9 cellular contexts compared by ENCODE assay signal in the genomic region with DNA sequence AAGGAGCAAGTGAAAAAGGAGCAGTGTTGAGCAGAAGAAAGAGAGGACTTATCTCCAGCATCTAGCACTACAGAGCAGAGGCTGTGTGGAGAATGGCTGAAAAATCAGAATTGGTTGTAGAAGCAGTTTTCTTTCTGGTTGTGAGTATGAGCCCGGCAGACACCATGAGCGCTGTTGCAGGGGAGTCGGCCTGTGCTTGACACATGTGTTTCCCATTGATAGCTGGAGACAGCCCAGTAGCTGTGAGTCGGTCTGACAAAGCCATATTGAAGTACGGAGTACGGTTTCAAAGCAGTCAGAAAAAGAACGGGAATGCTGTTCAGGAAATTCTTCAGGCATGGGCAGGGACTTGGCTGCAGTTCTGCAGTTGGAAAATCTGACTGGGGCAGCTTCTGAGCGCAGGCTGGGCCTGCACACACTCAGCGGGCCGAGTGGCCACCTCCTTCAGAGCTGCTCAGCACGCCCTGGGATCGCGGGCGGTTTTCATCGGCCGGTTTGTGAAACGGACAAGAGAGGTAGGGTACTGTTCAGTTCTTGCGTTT. TPM values are rescaled to one million over a fixed set of nuclear protein-coding genes. Genes with fewer than 3 reads are reported as not detected.
A peak's percentile ranks its signal among the peaks of the same experiment; 100 is the strongest.
DNase-seq lines count a peak whose midpoint lies in the region; ATAC-seq, FAIRE-seq and TF ChIP-seq lines count a peak whose summit lies in the region.
"Had no signal": no experiment of that assay in that cellular context is flagged by ENCODE, and none has a peak within 500 bp of the region (broad histone marks: within the 10 kb centered on the region; RNA-seq: fewer than 3 reads in every experiment).

SGCD (plus strand) TSS at position 447 of the 542 bp plus-strand sequence.

- no peak within 1 kb of the TSS for H2BK20ac ChIP-seq in H1 (ENCODE audit: low read length)

- H2BK120ac ChIP-seq in H1 (replicated peaks; ENCODE audit: low read depth, low read length) = no peak within 1 kb of the TSS

- no peak within 1 kb of the TSS for H3K56ac ChIP-seq in H1 (replicated peaks; ENCODE audit: insufficient read length, low read depth, low read length)

- POLR2A ChIA-PET in H1 (lab: Charles Lee; ENCODE audit: partially characterized antibody) = no interaction called here

- H2BK15ac ChIP-seq in H1 (ENCODE audit: low read length) = no peak within 1 kb of the TSS

- H4K5ac ChIP-seq in H1 (ENCODE audit: insufficient read length, low read depth, low read length) = no peak within 1 kb of the TSS

- H3K36me3 ChIP-seq in H1 (ENCODE audit: control insufficient read depth in 2 of 4, insufficient read depth in 4 of 4, low read length in 3 of 4) = no peaks in the 10 kb centered on the region
- H3K36me3 ChIP-seq in right lobe of liver = no peaks in the 10 kb centered on the region

- H4K91ac ChIP-seq in H1 (replicated peaks; ENCODE audit: insufficient read length, low read length) = no peak within 1 kb of the TSS

- DNase-seq in M059J (ENCODE audit: low read depth) (peak; percentile 12), H1 (ENCODE audit: low read depth in 1 of 2, low spot score in 2 of 2) (peak in 1 of 2 experiments; percentile 45), right lobe of liver (peak in 1 of 3 donors; percentile 51), superior temporal gyrus (ENCODE audit: extremely low spot score) (peak; percentile 80), HK-2 (ENCODE audit: unreplicated experiment) (no peak), NOMO-1 (lab: John Stamatoyannopoulos, UW; ENCODE audit: unreplicated experiment in 2 of 2) (no peak), SIG-M5 treated with dmso at 0.1 percent for 504 hours (lab: John Stamatoyannopoulos, UW; ENCODE audit: unreplicated experiment) (no peak)
- DNase-seq: foreskin keratinocyte had no signal

- no peak within 1 kb of the TSS for H3K4me2 ChIP-seq in H1 (ENCODE audit: insufficient read depth in 1 of 2, low read depth in 2 of 2, low read length in 2 of 2)

- TF ChIP-seq RAD21 in H1 (IDR thresholded peaks at IDR 0.05 in 1 of 2, conservative IDR thresholded peaks at IDR 0.05 in 1 of 2; ENCODE audit: low read depth in 2 of 2, low read length in 2 of 2) = no peak

- H3K9ac ChIP-seq in H1 (replicated peaks in 1 of 4; ENCODE audit: extremely low read depth in 1 of 4, low read depth in 3 of 4, low read length in 3 of 4) = no peak within 1 kb of the TSS; a peak in 1 of 7 replicates

- H2AFZ ChIP-seq in H1 (ENCODE audit: low read length) = peak within 1 kb of the TSS; percentile 76; the same call in 1 of the 2 replicates

- no peak within 1 kb of the TSS for H3K18ac ChIP-seq in H1 (ENCODE audit: extremely low read depth, low read length)

- H3K23me2 ChIP-seq in H1 (ENCODE audit: low read depth, low read length) = no peaks in the 10 kb centered on the region; the same call in 1 of the 2 replicates

- TF ChIP-seq CTCF in H1 (IDR thresholded peaks at IDR 0.05; ENCODE audit: control extremely low read depth in 1 of 3, insufficient read depth in 1 of 3, low read depth in 1 of 3, low read length in 3 of 3) = no peak
- TF ChIP-seq CTCF in right lobe of liver (IDR thresholded peaks at IDR 0.05) = no peak

- H3K4me1 ChIP-seq in H1 (replicated peaks in 1 of 4; ENCODE audit: control insufficient read depth in 3 of 4, insufficient read depth in 4 of 4, low read length in 3 of 4) (no peaks in the 10 kb centered on the region), right lobe of liver (no peaks in the 10 kb centered on the region)
- H3K4me1 ChIP-seq: foreskin keratinocyte had no signal

- H3K23ac ChIP-seq in H1 (ENCODE audit: insufficient read length) = no peak within 1 kb of the TSS

- H3K79me1 ChIP-seq in H1 (ENCODE audit: low read depth, low read length) = no peaks in the 10 kb centered on the region

- H3K4me3 ChIP-seq in H1 (ENCODE audit: extremely low read depth in 1 of 4, insufficient read depth in 2 of 4, low read depth in 3 of 4, low read length in 4 of 4) (no peak within 1 kb of the TSS), right lobe of liver (peak within 1 kb of the TSS; percentile 6 to 29 (median 21))

- no peak within 1 kb of the TSS for H2BK5ac ChIP-seq in H1 (ENCODE audit: low read depth, low read length)

- 93% methylated on average over 18 of the region's 18 CpGs; no CpG with 5 or more reads in 1 of the 2 experiments for WGBS in H1 (ENCODE audit: extremely low coverage in 1 of 2, insufficient coverage in 1 of 2, insufficient read length in 1 of 2, insufficient replicate concordance in 2 of 2, low coverage in 1 of 2, low lambda C conversion rate in 2 of 2, missing lambda C conversion rate in 1 of 2), 2 experiments
- WGBS in right lobe of liver (ENCODE audit: insufficient coverage, low coverage, low lambda C conversion rate, missing lambda C conversion rate) = 52% methylated on average over 9 of the region's 18 CpGs

- no peak within 1 kb of the TSS for H3K4ac ChIP-seq in H1 (replicated peaks; ENCODE audit: insufficient read length, low read depth, low read length)

- TF ChIP-seq EP300 in H1 (IDR thresholded peaks at IDR 0.05; ENCODE audit: borderline replicate concordance in 1 of 2, low read depth in 2 of 2, low read length in 2 of 2) = no peak

- no peak for FAIRE-seq in H1 (lab: Jason Lieb, UNC)

- H3K9me3 ChIP-seq in H1 (ENCODE audit: insufficient read depth in 2 of 2, low read depth in 1 of 2, low read length in 1 of 2) (no peaks in the 10 kb centered on the region), right lobe of liver (no peaks in the 10 kb centered on the region)

- H3K27me3 ChIP-seq in H1 (replicated peaks in 1 of 4; ENCODE audit: control insufficient read depth in 3 of 4, extremely low read depth in 1 of 4, insufficient read depth in 3 of 4, low read length in 3 of 4) (no peaks in the 10 kb centered on the region), right lobe of liver (no peaks in the 10 kb centered on the region)
- H3K27me3 ChIP-seq: foreskin keratinocyte had no signal

- H2BK12ac ChIP-seq in H1 (ENCODE audit: low read depth, low read length) = no peak within 1 kb of the TSS

- intact Hi-C loops in right lobe of liver (cut with DNase I) = no loop called here

- TF ChIP-seq POLR2A in H1 (IDR thresholded peaks at IDR 0.05; ENCODE audit: control extremely low read depth in 1 of 2, low read depth in 2 of 2, low read length in 2 of 2) (no peak), right lobe of liver (IDR thresholded peaks at IDR 0.05) (no peak)

- no peak within 1 kb of the TSS for H2AK5ac ChIP-seq in H1 (ENCODE audit: low read depth, low read length)

- H3K27ac ChIP-seq in H1 (ENCODE audit: low read depth, low read length) (no peak within 1 kb of the TSS), right lobe of liver (no peak within 1 kb of the TSS)
- H3K27ac ChIP-seq: foreskin keratinocyte had no signal

- H4K8ac ChIP-seq in H1 (ENCODE audit: extremely low read depth, insufficient read depth, low read length) = no peak within 1 kb of the TSS

- no peaks in the 10 kb centered on the region for H4K20me1 ChIP-seq in H1 (replicated peaks in 1 of 2; ENCODE audit: control insufficient read depth in 1 of 2, insufficient read depth in 2 of 2, low read length in 2 of 2)

- no peak within 1 kb of the TSS for H3K14ac ChIP-seq in H1 (ENCODE audit: insufficient read length)

- H3K79me2 ChIP-seq in H1 (ENCODE audit: control insufficient read depth in 1 of 2, insufficient read depth in 2 of 2, low read length in 2 of 2) = no peaks in the 10 kb centered on the region

- CTCF ChIA-PET in H1 (lab: Charles Lee; ENCODE audit: partially characterized antibody) = interaction anchor here (0.8 kb wide), 1 partner anchor 14 kb away, joined by 3 read pairs; no protein-coding TSS in a partner anchor

- ATAC-seq in right lobe of liver (peak; percentile 28 to 67 (median 36)), HG03457 (IDR thresholded peaks at IDR 0.05; ENCODE audit: unreplicated experiment) (no peak)
- ATAC-seq: foreskin keratinocyte had no signal

TF ChIP-seq in H1, 55 proteins besides CTCF, POLR2A, EP300 and RAD21:
- TF ChIP-seq, protein P1, sequence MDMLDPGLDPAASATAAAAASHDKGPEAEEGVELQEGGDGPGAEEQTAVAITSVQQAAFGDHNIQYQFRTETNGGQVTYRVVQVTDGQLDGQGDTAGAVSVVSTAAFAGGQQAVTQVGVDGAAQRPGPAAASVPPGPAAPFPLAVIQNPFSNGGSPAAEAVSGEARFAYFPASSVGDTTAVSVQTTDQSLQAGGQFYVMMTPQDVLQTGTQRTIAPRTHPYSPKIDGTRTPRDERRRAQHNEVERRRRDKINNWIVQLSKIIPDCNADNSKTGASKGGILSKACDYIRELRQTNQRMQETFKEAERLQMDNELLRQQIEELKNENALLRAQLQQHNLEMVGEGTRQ (IDR thresholded peaks at IDR 0.05; ENCODE audit: low read length) = no peak
- TF ChIP-seq HDAC2 (IDR thresholded peaks at IDR 0.05; ENCODE audit: borderline replicate concordance in 1 of 2, low read depth in 2 of 2, low read length in 2 of 2) = no peak

RNA-seq across cellular contexts. Expression of gene SGCD, which starts in this region (rescaled TPM):
- 0.49 and 1.7 TPM in 2 replicates for total RNA-seq in M059J (2014; rRNA removed; shearing (Covaris generic))
- total RNA-seq in H1 (2021; fragmentation: NEBNext Ultra II Directional; extraction: Animal tissue kit (Norgen Biotek cat#: 25700)) = 0.04 and 0.13 TPM in 2 replicates
- under 0.01 and 0.08 TPM in 2 replicates for polyA plus RNA-seq in H1 (2011; rRNA removed)
- polyA plus RNA-seq in H1 (2011; cell fraction: cytosol; rRNA removed) = 0.04 TPM
- polyA plus RNA-seq in H1 (2011; cell fraction: nucleus; rRNA removed) = 0.03 TPM
- polyA plus RNA-seq in H1 (2012, experiment 1 of 2) = 0.07 to 0.09 TPM (median 0.07 TPM) in 3 of 4 replicates, not detected in the other
- polyA plus RNA-seq in H1 (2012, experiment 2 of 2) = not detected
- 0.10 TPM for polyA plus RNA-seq in H1 (2013, experiment 1 of 2)
- polyA plus RNA-seq in H1 (2013, experiment 2 of 2) = 0.07 TPM
- 0.03 and 0.07 TPM in 2 replicates for polyA minus RNA-seq in H1 (2011; rRNA and poly(A)+ RNA removed)
- polyA minus RNA-seq in H1 (2011; cell fraction: cytosol; rRNA and poly(A)+ RNA removed) = not detected
- 0.10 TPM for polyA minus RNA-seq in H1 (2011; cell fraction: nucleus; rRNA and poly(A)+ RNA removed)
- total RNA-seq in right lobe of liver = 1 to 10 TPM in 3 of 6 experiments, under 1 TPM in 3; 0.31 to 3.1 (median 0.95) TPM
- total RNA-seq: foreskin keratinocyte had no signal
- polyA plus RNA-seq: foreskin keratinocyte had no signal

Comparison
In these comparisons a context has a peak if more than half of its experiments do, and no peak if none do; other contexts are left out.
1. DNase-seq: peak in M059J (single experiment) and superior temporal gyrus (single experiment); none in HK-2 (single experiment), NOMO-1 (0 of 2) and SIG-M5 treated with dmso at 0.1 percent for 504 hours (single experiment).
2. H3K4me3 ChIP-seq: peak in right lobe of liver (3 of 3); none in H1 (0 of 4).